Comparison of ENCODE assay signal across 9 cellular contexts in the genomic region with DNA sequence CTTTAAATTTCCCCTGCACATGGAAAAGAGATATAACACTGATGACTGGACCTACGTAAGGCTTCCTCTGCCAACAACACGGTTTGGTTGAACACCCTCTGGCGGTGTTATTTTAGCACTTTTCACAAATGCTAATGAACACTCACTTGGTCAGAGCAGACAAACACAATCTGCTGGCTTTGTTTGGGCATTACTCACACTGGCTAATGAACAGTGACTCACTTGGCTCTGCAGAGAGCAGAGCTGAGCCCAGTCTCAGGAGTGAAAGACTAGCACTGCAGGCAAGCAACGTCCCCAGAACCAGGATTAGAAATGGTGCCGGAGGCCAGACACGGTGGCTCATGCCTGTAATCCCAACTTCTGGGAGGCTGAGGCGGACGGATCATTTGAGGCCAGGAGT.
DNase-seq lines count a peak whose midpoint lies in the region; TF ChIP-seq lines count a peak whose summit lies in the region.
"Had no signal": no experiment of that assay in that cellular context is flagged by ENCODE, and none has a peak within 500 bp of the region (broad histone marks: within the 10 kb centered on the region; RNA-seq: fewer than 3 reads in every experiment).

No MANE protein-coding gene starts in this region.

- no peaks in the 10 kb centered on the region; the same call in 1 of the 2 replicates for H3K27me3 ChIP-seq in Caco-2 (replicated peaks; ENCODE audit: control insufficient read depth, insufficient read depth, low read length)

- H3K27me3 Mint-ChIP-seq in glutamatergic neuron (ENCODE audit: unreplicated experiment) (peaks cover 4% of the 10 kb centered on the region), Caco-2 (ENCODE audit: insufficient read depth, unreplicated experiment) (peaks cover 22% of the 10 kb centered on the region), type B pancreatic cell (peaks cover 8% of the 10 kb centered on the region)

- no peak overlapping the region for H3K4me3 ChIP-seq in Caco-2 (ENCODE audit: low read depth, low read length)

- H3K36me3 Mint-ChIP-seq in glutamatergic neuron (ENCODE audit: unreplicated experiment), result peaks cover 5% of the 10 kb centered on the region
- H3K36me3 Mint-ChIP-seq in Caco-2 (ENCODE audit: insufficient read depth, unreplicated experiment), result no peaks in the 10 kb centered on the region
- no peaks in the 10 kb centered on the region for H3K36me3 Mint-ChIP-seq in type B pancreatic cell
- H3K36me3 Mint-ChIP-seq: stimulated activated memory B cell treated with anti-CD40 and anti-IgM and Interleukin-4, amounts not matched to agents 10 μg/mL and 1 μg/mL and 100 μg/mL, for 72 hours had no signal

- peak overlapping the region; percentile 49 for H3K27ac Mint-ChIP-seq in glutamatergic neuron (ENCODE audit: unreplicated experiment)
- no peak overlapping the region for H3K27ac Mint-ChIP-seq in Caco-2 (ENCODE audit: unreplicated experiment)
- H3K27ac Mint-ChIP-seq in type B pancreatic cell, result no peak overlapping the region
- H3K27ac Mint-ChIP-seq: stimulated activated memory B cell treated with anti-CD40 and anti-IgM and Interleukin-4, amounts not matched to agents 10 μg/mL and 1 μg/mL and 100 μg/mL, for 72 hours had no signal

- H3K4me1 Mint-ChIP-seq in glutamatergic neuron (ENCODE audit: low read depth, unreplicated experiment) (peaks cover 17% of the 10 kb centered on the region), Caco-2 (ENCODE audit: low read depth, unreplicated experiment) (no peaks in the 10 kb centered on the region), type B pancreatic cell (ENCODE audit: unreplicated experiment) (no peaks in the 10 kb centered on the region)
- H3K4me1 Mint-ChIP-seq: stimulated activated memory B cell treated with anti-CD40 and anti-IgM and Interleukin-4, amounts not matched to agents 10 μg/mL and 1 μg/mL and 100 μg/mL, for 72 hours had no signal

- DNase-seq in HCEC 1CT (peak; percentile 64), amniotic epithelial cell (ENCODE audit: low read depth) (peak; percentile 9), glutamatergic neuron (no peak), pulmonary artery endothelial cell (ENCODE audit: low read depth, low spot score) (peak; percentile 78), Caco-2 (no peak), NCI-H1092 treated with DMSO at 0.1 percent for 48 hours (lab: John Stamatoyannopoulos, UW) (no peak), type B pancreatic cell (ENCODE audit: extremely low spot score, unreplicated experiment) (no peak)
- DNase-seq in activated CD8-positive, alpha-beta memory T cell treated with anti-CD3 and anti-CD28 coated beads, Interleukin-2, amount 50 U/mL, for 4 hours, result no peak

- H3K4me3 Mint-ChIP-seq in glutamatergic neuron (ENCODE audit: unreplicated experiment), result no peak overlapping the region
- no peak overlapping the region for H3K4me3 Mint-ChIP-seq in Caco-2 (ENCODE audit: unreplicated experiment)
- H3K4me3 Mint-ChIP-seq in type B pancreatic cell, result no peak overlapping the region
- H3K4me3 Mint-ChIP-seq: stimulated activated memory B cell treated with anti-CD40 and anti-IgM and Interleukin-4, amounts not matched to agents 10 μg/mL and 1 μg/mL and 100 μg/mL, for 72 hours had no signal

- H3K36me3 ChIP-seq in Caco-2 (ENCODE audit: control insufficient read depth, insufficient read depth, low read length), result no peaks in the 10 kb centered on the region

- H3K9me3 Mint-ChIP-seq in glutamatergic neuron (ENCODE audit: unreplicated experiment), result peaks cover 9% of the 10 kb centered on the region
- H3K9me3 Mint-ChIP-seq in Caco-2 (ENCODE audit: unreplicated experiment), result no peaks in the 10 kb centered on the region
- H3K9me3 Mint-ChIP-seq in type B pancreatic cell, result no peaks in the 10 kb centered on the region

- POLR2A ChIA-PET in Caco-2 (lab: Charles Lee), result no interaction called here

- no peaks in the 10 kb centered on the region for H3K4me1 ChIP-seq in Caco-2

- TF ChIP-seq CTCF in glutamatergic neuron (IDR thresholded peaks at IDR 0.05; ENCODE audit: partially characterized antibody, unreplicated experiment), result no peak
- no peak for TF ChIP-seq CTCF in Caco-2 (IDR thresholded peaks at IDR 0.05; ENCODE audit: insufficient read depth in 1 of 2, low read depth in 1 of 2, low read length in 1 of 2, severe bottlenecking in 1 of 2, unreplicated experiment in 1 of 2)
- no peak for TF ChIP-seq CTCF in type B pancreatic cell (conservative IDR thresholded peaks at IDR 0.05)

- no TSS peak for BruUV-seq in Caco-2 (replicated peaks; lab: Mats Ljungman, UMichigan)

- intact Hi-C loops in Caco-2 (cut with micrococcal nuclease; ENCODE audit: unreplicated experiment), result no loop called here

- CTCF ChIA-PET in Caco-2 (lab: Charles Lee), result no interaction called here

- no peaks in the 10 kb centered on the region for H3K9me3 ChIP-seq in Caco-2

Comparison
In these comparisons a context has a peak if more than half of its experiments do, and no peak if none do; other contexts are left out.
1. DNase-seq: peak in HCEC 1CT (single experiment), amniotic epithelial cell (single experiment) and pulmonary artery endothelial cell (single experiment); none in glutamatergic neuron (single experiment), Caco-2 (0 of 2), NCI-H1092 treated with DMSO at 0.1 percent for 48 hours (single experiment), type B pancreatic cell (single experiment) and activated CD8-positive, alpha-beta memory T cell treated with anti-CD3 and anti-CD28 coated beads, Interleukin-2, amount 50 U/mL, for 4 hours (single experiment).